Comparison of ENCODE assay signal across 8 cellular contexts in genomic region chr1:203308205-203309114, GRCh38. TPM values are rescaled to one million over a fixed set of nuclear protein-coding genes. Genes with fewer than 3 reads are reported as not detected.
DNase-seq lines count a peak whose midpoint lies in the region; ATAC-seq and TF ChIP-seq lines count a peak whose summit lies in the region.

No MANE protein-coding gene starts in this region.

- peak overlapping the region; percentile 97 for H3K4me3 ChIP-seq in GM12865 (ENCODE audit: low read depth, low read length)
- H3K4me3 ChIP-seq in epithelial cell of proximal tubule (ENCODE audit: low read depth, low read length): peak overlapping the region; percentile 94
- H3K4me3 ChIP-seq in psoas muscle: peak overlapping the region; percentile 93

- H3K4me1 ChIP-seq in psoas muscle: peaks cover 27% of the 10 kb centered on the region

- no peak for TF ChIP-seq CTCF in GM12865 (IDR thresholded peaks at IDR 0.05; ENCODE audit: insufficient read depth, low read depth, low read length, missing control alignments)
- no peak for TF ChIP-seq CTCF in epithelial cell of proximal tubule (conservative IDR thresholded peaks at IDR 0.05; ENCODE audit: low read depth, low read length)
- no peak for TF ChIP-seq CTCF in psoas muscle (IDR thresholded peaks at IDR 0.05)

- no peak for ATAC-seq in psoas muscle
- ATAC-seq in GM18511 (IDR thresholded peaks at IDR 0.05; ENCODE audit: unreplicated experiment): no peak
- ATAC-seq in GM18873 (IDR thresholded peaks at IDR 0.05; ENCODE audit: low FRiP score, unreplicated experiment): no peak

- 35 to 39% (median 37%) methylated on average over 6 of the region's 6 CpGs for WGBS in psoas muscle, 3 donors

- no peaks in the 10 kb centered on the region for H3K9me3 ChIP-seq in psoas muscle

- H3K27ac ChIP-seq in psoas muscle: peak overlapping the region; percentile 98

- H3K27me3 ChIP-seq in psoas muscle (ENCODE audit: insufficient read depth in 3 of 3, low read length in 2 of 3): no peaks in the 10 kb centered on the region

- in situ Hi-C loops in ACHN (cut with HindIII; ENCODE audit: low pct_ligation_motif_present, low pct_unique_long_range_greater_than_20kb, low sequenced_read_pairs): no loop called here

- intact Hi-C loops in psoas muscle (cut with DNase I): no loop called here

- peak; percentile 31 for DNase-seq in GM12865 (ENCODE audit: low read depth)
- DNase-seq in epithelial cell of proximal tubule (ENCODE audit: low read depth): no peak
- no peak for DNase-seq in psoas muscle
- DNase-seq in hepatic stellate cell (ENCODE audit: low spot score): no peak
- DNase-seq in ACHN: no peak

- peaks cover 0 to 29% of the 10 kb centered on the region in 2 donors for H3K36me3 ChIP-seq in psoas muscle (ENCODE audit: insufficient read depth in 1 of 2, low read depth in 1 of 2)

- TF ChIP-seq POLR2A in Raji (IDR thresholded peaks at IDR 0.05; ENCODE audit: insufficient read depth, low read depth, low read length): peak; percentile 31; the same call in 1 of the 2 replicates

RNA-seq across cellular contexts. Expression of gene BTG2, which starts 3.1 kb away (rescaled TPM):
- 9.1 and 22.7 TPM in 2 replicates for total RNA-seq in epithelial cell of proximal tubule
- 100 to 1,000 TPM in 3 of 4 donors, 10 to 100 TPM in 1; 83.0 to 360 (median 224) TPM for total RNA-seq in psoas muscle
- polyA plus RNA-seq in psoas muscle: 100 to 1,000 TPM in 1 of 3 donors, 10 to 100 TPM in 2; 17.6 to 119 (median 60.4) TPM

RNA-seq across cellular contexts. Expression of gene FMOD, which starts 42.5 kb away (rescaled TPM):
- total RNA-seq in epithelial cell of proximal tubule (0.07 and 0.17 TPM in 2 replicates), psoas muscle (1 to 10 TPM; 3.6 to 9.6 (median 5.8) TPM)
- 1 to 10 TPM; 3.0 to 4.6 (median 3.8) TPM for polyA plus RNA-seq in psoas muscle
